Comparison of ENCODE assay signal across 24 cellular contexts in the genomic region with DNA sequence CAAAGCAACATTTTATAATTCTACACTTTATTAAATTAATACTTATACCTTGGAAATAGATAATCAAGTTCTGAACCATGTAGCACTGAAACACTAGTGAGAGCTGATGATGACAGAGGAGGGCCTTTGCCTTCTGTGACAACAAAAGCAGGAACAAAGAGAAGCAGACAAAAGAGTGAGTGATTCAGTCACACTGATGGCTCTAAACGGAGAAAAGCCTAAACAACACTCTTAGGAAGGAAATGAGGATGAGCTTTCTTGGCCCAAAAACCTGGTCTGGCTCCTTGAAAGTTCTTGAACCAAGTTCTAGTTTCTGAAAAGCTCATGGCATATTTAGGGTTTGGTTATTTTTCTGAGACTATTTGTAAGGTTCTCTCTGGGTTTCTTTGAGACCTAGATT.
DNase-seq lines count a peak whose midpoint lies in the region; TF ChIP-seq lines count a peak whose summit lies in the region.
"Had no signal": no experiment of that assay in that cellular context is flagged by ENCODE, and none has a peak within 500 bp of the region (broad histone marks: within the 10 kb centered on the region; RNA-seq: fewer than 3 reads in every experiment).

No MANE protein-coding gene starts in this region.

- H2AK5ac ChIP-seq in mesendoderm (ENCODE audit: low read length) = no peak overlapping the region

- no peak overlapping the region for H3K9ac ChIP-seq in mesendoderm (ENCODE audit: low read length)

- no peak overlapping the region for H4K8ac ChIP-seq in mesendoderm (ENCODE audit: low read depth, low read length)

- no peak overlapping the region for H3K27ac Mint-ChIP-seq in endothelial cell (ENCODE audit: unreplicated experiment)
- H3K27ac Mint-ChIP-seq: activated CD4-positive, alpha-beta memory T cell treated with anti-CD3 and anti-CD28 coated beads, Interleukin-2, amount 10 ng/mL, durations not matched to agents 7 days and 5 days; activated naive CD8-positive, alpha-beta T cell treated with anti-CD3 and anti-CD28 coated beads, Interleukin-2, amount 10 ng/mL, durations not matched to agents 7 days and 5 days; CD8-positive, alpha-beta memory T cell; natural killer cell had no signal

- peaks cover under 1% of the 10 kb centered on the region for H3K9me3 Mint-ChIP-seq in endothelial cell (ENCODE audit: unreplicated experiment)
- H3K9me3 Mint-ChIP-seq: activated CD4-positive, alpha-beta memory T cell treated with anti-CD3 and anti-CD28 coated beads, Interleukin-2, amount 10 ng/mL, durations not matched to agents 7 days and 5 days had no signal

- H3K4ac ChIP-seq in mesendoderm (ENCODE audit: low read depth, low read length) = no peak overlapping the region

- TF ChIP-seq CTCF in dorsolateral prefrontal cortex (IDR thresholded peaks at IDR 0.05 in 54 of 56, conservative IDR thresholded peaks at IDR 0.05 in 2 of 56; ENCODE audit: low read depth in 1 of 56, partially characterized antibody in 56 of 56) (peak in 1 of 56 donors; percentile 15), endothelial cell (IDR thresholded peaks at IDR 0.05; ENCODE audit: unreplicated experiment) (no peak)

- H3K27ac ChIP-seq in dorsolateral prefrontal cortex (peak overlapping the region in 53 of 59 donors; percentile 3 to 85 (median 67)), mesendoderm (ENCODE audit: low read depth, low read length) (no peak overlapping the region)
- H3K27ac ChIP-seq: left ventricle myocardium inferior, SJSA1, upper lobe of right lung had no signal

- H3K27me3 ChIP-seq in dorsolateral prefrontal cortex (no peaks in the 10 kb centered on the region), mesendoderm (ENCODE audit: insufficient read depth, low read length, poor library complexity) (no peaks in the 10 kb centered on the region)
- H3K27me3 ChIP-seq: SJSA1, upper lobe of right lung had no signal

- H3K27me3 Mint-ChIP-seq in endothelial cell (ENCODE audit: unreplicated experiment) = no peaks in the 10 kb centered on the region
- H3K27me3 Mint-ChIP-seq: activated CD4-positive, alpha-beta memory T cell treated with anti-CD3 and anti-CD28 coated beads, Interleukin-2, amount 10 ng/mL, durations not matched to agents 7 days and 5 days; activated naive CD8-positive, alpha-beta T cell treated with anti-CD3 and anti-CD28 coated beads, Interleukin-2, amount 10 ng/mL, durations not matched to agents 7 days and 5 days; CD8-positive, alpha-beta memory T cell had no signal

- no peaks in the 10 kb centered on the region for H3K79me1 ChIP-seq in mesendoderm (ENCODE audit: low read length)

- DNase-seq in NCI-H1417 (lab: John Stamatoyannopoulos, UW) (peak in 2 of 3 experiments; percentile 11 to 54), NCI-H1417 treated with DMSO at 0.1 percent for 48 hours (lab: John Stamatoyannopoulos, UW) (no peak), dorsolateral prefrontal cortex (no peak), mesendoderm (peak; percentile 12), superior temporal gyrus (ENCODE audit: extremely low spot score) (peak; percentile 77), NCI-H2107 (lab: John Stamatoyannopoulos, UW) (no peak), endothelial cell (ENCODE audit: low spot score) (no peak)
- DNase-seq in stimulated activated naive CD4-positive, alpha-beta T cell treated with Interleukin-2 at 50 U/mL for 16 hours (lab: John Stamatoyannopoulos, UW) = no peak
- DNase-seq: activated CD4-positive, alpha-beta memory T cell treated with anti-CD3 and anti-CD28 coated beads, Interleukin-2, amount 10 ng/mL, durations not matched to agents 7 days and 5 days; activated CD4-positive, CD25-positive, alpha-beta regulatory T cell treated with anti-CD3 and anti-CD28 coated beads, Interleukin-2, amount 50 U/mL, for 72 hours; activated effector memory CD4-positive, alpha-beta T cell treated with Interleukin-2 at 50 U/mL for 16 hours; activated naive CD8-positive, alpha-beta T cell treated with anti-CD3 and anti-CD28 coated beads, Interleukin-2, amount 10 ng/mL, durations not matched to agents 7 days and 5 days; AML-193; CD8-positive, alpha-beta memory T cell; DMS79; GOT3; IMR-90; left ventricle myocardium inferior; natural killer cell; NCI-H1092 treated with DMSO at 0.1 percent for 48 hours; NCI-H2081; stimulated activated CD8-positive, alpha-beta memory T cell treated with anti-CD3 and anti-CD28 coated beads, Interleukin-4, amount 100 ng/mL, for 48 hours; upper lobe of right lung had no signal

- H3K4me3 ChIP-seq in dorsolateral prefrontal cortex (no peak overlapping the region), mesendoderm (ENCODE audit: low read length) (no peak overlapping the region)
- H3K4me3 ChIP-seq: left ventricle myocardium inferior, SJSA1, upper lobe of right lung had no signal

- no peak overlapping the region for H2BK5ac ChIP-seq in mesendoderm (ENCODE audit: low read length)

- H3K4me3 Mint-ChIP-seq in endothelial cell (ENCODE audit: unreplicated experiment) = no peak overlapping the region
- H3K4me3 Mint-ChIP-seq: activated CD4-positive, alpha-beta memory T cell treated with anti-CD3 and anti-CD28 coated beads, Interleukin-2, amount 10 ng/mL, durations not matched to agents 7 days and 5 days; activated naive CD8-positive, alpha-beta T cell treated with anti-CD3 and anti-CD28 coated beads, Interleukin-2, amount 10 ng/mL, durations not matched to agents 7 days and 5 days; CD8-positive, alpha-beta memory T cell; natural killer cell had no signal

- peaks cover under 1% of the 10 kb centered on the region for H3K36me3 Mint-ChIP-seq in endothelial cell (ENCODE audit: low read depth, unreplicated experiment)
- H3K36me3 Mint-ChIP-seq: activated naive CD8-positive, alpha-beta T cell treated with anti-CD3 and anti-CD28 coated beads, Interleukin-2, amount 10 ng/mL, durations not matched to agents 7 days and 5 days; CD8-positive, alpha-beta memory T cell; natural killer cell had no signal

- no CpG with 5 or more reads among the region's 1 CpG for WGBS in mesendoderm (ENCODE audit: extremely low coverage, insufficient coverage, low lambda C conversion rate)

- no peak overlapping the region for H3K56ac ChIP-seq in mesendoderm (ENCODE audit: low read length)

- intact Hi-C loops in dorsolateral prefrontal cortex (cut with DNase I) = no loop called here

- no peaks in the 10 kb centered on the region for H3K4me1 Mint-ChIP-seq in endothelial cell (ENCODE audit: unreplicated experiment)
- H3K4me1 Mint-ChIP-seq: activated CD4-positive, alpha-beta memory T cell treated with anti-CD3 and anti-CD28 coated beads, Interleukin-2, amount 10 ng/mL, durations not matched to agents 7 days and 5 days; activated naive CD8-positive, alpha-beta T cell treated with anti-CD3 and anti-CD28 coated beads, Interleukin-2, amount 10 ng/mL, durations not matched to agents 7 days and 5 days; CD8-positive, alpha-beta memory T cell; natural killer cell had no signal

- no peaks in the 10 kb centered on the region for H3K79me2 ChIP-seq in mesendoderm (ENCODE audit: control insufficient read depth, insufficient read depth, low read length)

- H3K23ac ChIP-seq in mesendoderm (ENCODE audit: low read length) = no peak overlapping the region

- H3K36me3 ChIP-seq in mesendoderm (ENCODE audit: control insufficient read depth, insufficient read depth, low read length) = no peaks in the 10 kb centered on the region
- H3K36me3 ChIP-seq: left ventricle myocardium inferior, SJSA1, upper lobe of right lung had no signal

- H3K4me1 ChIP-seq in mesendoderm (ENCODE audit: control insufficient read depth, low read depth, low read length) = no peaks in the 10 kb centered on the region
- H3K4me1 ChIP-seq: left ventricle myocardium inferior, SJSA1, upper lobe of right lung had no signal

- H2BK120ac ChIP-seq in mesendoderm (ENCODE audit: low read depth, low read length) = no peak overlapping the region

- H4K5ac ChIP-seq in mesendoderm (ENCODE audit: low read length) = no peak overlapping the region

- H2BK15ac ChIP-seq in mesendoderm (replicated peaks; ENCODE audit: low read depth) = no peak overlapping the region

- H3K4me2 ChIP-seq in mesendoderm (ENCODE audit: low read length) = no peak overlapping the region

- no peak overlapping the region for H3K18ac ChIP-seq in mesendoderm (ENCODE audit: low read length)

Comparison
In these comparisons a context has a peak if more than half of its experiments do, and no peak if none do; other contexts are left out.
1. DNase-seq: peak in NCI-H1417 (2 of 3), mesendoderm (single experiment) and superior temporal gyrus (single experiment); none in NCI-H1417 treated with DMSO at 0.1 percent for 48 hours (single experiment), dorsolateral prefrontal cortex (0 of 10), stimulated activated naive CD4-positive, alpha-beta T cell treated with Interleukin-2 at 50 U/mL for 16 hours (single experiment), NCI-H2107 (single experiment) and endothelial cell (single experiment).